In the genomic region with DNA sequence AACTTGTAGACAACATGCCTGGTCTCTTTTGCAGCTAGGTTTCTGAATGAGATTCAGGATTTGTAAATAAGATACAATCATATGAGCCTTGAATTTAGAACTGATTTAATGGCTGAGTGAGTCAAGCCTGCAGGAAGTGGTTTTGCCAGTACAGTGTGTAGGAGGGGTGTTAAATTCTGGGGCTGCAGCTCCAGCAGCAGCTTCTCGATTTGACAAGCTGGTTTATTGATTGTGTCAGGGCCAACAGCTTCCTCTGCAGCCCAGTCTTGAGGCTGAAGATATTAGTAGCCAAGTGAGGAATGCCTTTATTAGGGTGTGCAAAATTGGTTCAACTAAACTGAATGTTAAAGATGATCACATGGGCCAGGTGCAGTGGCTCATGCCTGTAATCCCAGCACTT, we compare ENCODE assay signal across 8 cellular contexts. TPM values are rescaled to one million over a fixed set of nuclear protein-coding genes. Genes with fewer than 3 reads are reported as not detected.
DNase-seq lines count a peak whose midpoint lies in the region; ATAC-seq lines count a peak whose summit lies in the region.
"Had no signal": no experiment of that assay in that cellular context is flagged by ENCODE, and none has a peak within 500 bp of the region (broad histone marks: within the 10 kb centered on the region; RNA-seq: fewer than 3 reads in every experiment).

No MANE protein-coding gene starts in this region.

- H3K27me3 Mint-ChIP-seq in immature natural killer cell (ENCODE audit: low read depth in 3 of 3): peaks cover 1 to 6% (median 5%) of the 10 kb centered on the region in 3 donors
- H3K27me3 Mint-ChIP-seq in stimulated activated memory B cell treated with anti-CD40 and anti-IgM and Interleukin-4, amounts not matched to agents 10 μg/mL and 1 μg/mL and 100 μg/mL, for 72 hours: no peaks in the 10 kb centered on the region

- no peaks in the 10 kb centered on the region for H3K36me3 Mint-ChIP-seq in immature natural killer cell
- H3K36me3 Mint-ChIP-seq in stimulated activated memory B cell treated with anti-CD40 and anti-IgM and Interleukin-4, amounts not matched to agents 10 μg/mL and 1 μg/mL and 100 μg/mL, for 72 hours: no peaks in the 10 kb centered on the region
- H3K36me3 Mint-ChIP-seq: IgD-negative memory B cell had no signal

- DNase-seq in KBM-7 (peak; percentile 58), immature natural killer cell (peak; percentile 30 to 54 (median 35)), germinal center (ENCODE audit: low spot score) (no peak)
- DNase-seq in activated CD8-positive, alpha-beta memory T cell treated with anti-CD3 and anti-CD28 coated beads, Interleukin-2, amount 50 U/mL, for 48 hours: peak; percentile 59

- peak overlapping the region; percentile 65 to 82 (median 73) for H3K4me3 Mint-ChIP-seq in immature natural killer cell
- H3K4me3 Mint-ChIP-seq in stimulated activated memory B cell treated with anti-CD40 and anti-IgM and Interleukin-4, amounts not matched to agents 10 μg/mL and 1 μg/mL and 100 μg/mL, for 72 hours: no peak overlapping the region

- ATAC-seq in stimulated activated memory B cell treated with anti-CD40 and anti-IgM and Interleukin-4, amounts not matched to agents 10 μg/mL and 1 μg/mL and 100 μg/mL, for 72 hours: peak; percentile 70
- ATAC-seq in GM21367 (IDR thresholded peaks at IDR 0.05; ENCODE audit: unreplicated experiment) (no peak), HG03354 (IDR thresholded peaks at IDR 0.05; ENCODE audit: poor library complexity, severe bottlenecking, unreplicated experiment) (no peak)

- in situ Hi-C loops in KBM-7 (cut with MboI; ENCODE audit: low pct_unique_long_range_greater_than_20kb, low sequenced_read_pairs): no loop called here

- H3K9me3 Mint-ChIP-seq in immature natural killer cell: no peaks in the 10 kb centered on the region
- H3K9me3 Mint-ChIP-seq in stimulated activated memory B cell treated with anti-CD40 and anti-IgM and Interleukin-4, amounts not matched to agents 10 μg/mL and 1 μg/mL and 100 μg/mL, for 72 hours: no peaks in the 10 kb centered on the region

- H3K27ac Mint-ChIP-seq in immature natural killer cell: peak overlapping the region; percentile 26 to 82 (median 62)
- H3K27ac Mint-ChIP-seq in stimulated activated memory B cell treated with anti-CD40 and anti-IgM and Interleukin-4, amounts not matched to agents 10 μg/mL and 1 μg/mL and 100 μg/mL, for 72 hours: no peak overlapping the region
- H3K27ac Mint-ChIP-seq: IgD-negative memory B cell had no signal

- peaks cover 45 to 51% of the 10 kb centered on the region in 2 donors for H3K4me1 Mint-ChIP-seq in immature natural killer cell
- H3K4me1 Mint-ChIP-seq in stimulated activated memory B cell treated with anti-CD40 and anti-IgM and Interleukin-4, amounts not matched to agents 10 μg/mL and 1 μg/mL and 100 μg/mL, for 72 hours: peaks cover 46% of the 10 kb centered on the region

RNA-seq across cellular contexts. Expression of gene PLA2G5, which starts 11.5 kb away (rescaled TPM):
- polyA plus RNA-seq in immature natural killer cell: not detected
- polyA plus RNA-seq: IgD-negative memory B cell had no signal
